In genomic region chr9:117403403-117403811, GRCh38 we compare ENCODE assay signal across 17 cellular contexts. TPM values are rescaled to one million over a fixed set of nuclear protein-coding genes. Genes with fewer than 3 reads are reported as not detected.
DNase-seq lines count a peak whose midpoint lies in the region; FAIRE-seq and TF ChIP-seq lines count a peak whose summit lies in the region.
"Had no signal": no experiment of that assay in that cellular context is flagged by ENCODE, and none has a peak within 500 bp of the region (broad histone marks: within the 10 kb centered on the region; RNA-seq: fewer than 3 reads in every experiment).

No MANE protein-coding gene starts in this region.

- no peaks in the 10 kb centered on the region for H3K27me3 ChIP-seq in H1 (replicated peaks in 1 of 4; ENCODE audit: control insufficient read depth in 3 of 4, extremely low read depth in 1 of 4, insufficient read depth in 3 of 4, low read length in 3 of 4)
- H3K27me3 ChIP-seq in prostate gland (replicated peaks; ENCODE audit: insufficient read depth), result no peaks in the 10 kb centered on the region

- no peak for TF ChIP-seq EP300 in H1 (IDR thresholded peaks at IDR 0.05; ENCODE audit: borderline replicate concordance in 1 of 2, low read depth in 2 of 2, low read length in 2 of 2)

- DNase-seq in NCI-H187 treated with DMSO at 0.1 percent for 48 hours (lab: John Stamatoyannopoulos, UW) (peak; percentile 6), NCI-H187 (lab: John Stamatoyannopoulos, UW) (no peak), NCI-H345 treated with DMSO at 0.1 percent for 48 hours (lab: John Stamatoyannopoulos, UW; ENCODE audit: unreplicated experiment) (peak; percentile 58), H1 (ENCODE audit: low read depth in 1 of 2, low spot score in 2 of 2) (no peak), prostate gland (ENCODE audit: low spot score) (no peak), D341Med (ENCODE audit: low spot score) (no peak), AG08396 (ENCODE audit: low spot score) (no peak)
- no peak for DNase-seq in activated CD8-positive, alpha-beta memory T cell treated with anti-CD3 and anti-CD28 coated beads, Interleukin-2, amount 50 U/mL, for 4 hours
- DNase-seq: activated gamma-delta T cell treated with Interleukin-2 at 50 U/mL for 16 hours; Caco-2; effector CD4-positive, alpha-beta T cell; H7; stimulated activated CD4-positive, alpha-beta T cell treated with anti-CD3 and anti-CD28 coated beads, Interleukin-12 subunit alpha, Interleukin-12 subunit beta, amount 100 ng/mL, for 4 hours had no signal

- H2BK5ac ChIP-seq in H1 (ENCODE audit: low read depth, low read length), result 0 out of 2 replicates have a peak overlapping the region, but pooled peaks have one; percentile 8

- H3K18ac ChIP-seq in H1 (ENCODE audit: extremely low read depth, low read length), result no peak overlapping the region; the same call in 1 of the 2 replicates

- no peak for FAIRE-seq in H1 (lab: Jason Lieb, UNC)
- FAIRE-seq: A549, TTC549 had no signal

- TF ChIP-seq RAD21 in H1 (IDR thresholded peaks at IDR 0.05 in 1 of 2, conservative IDR thresholded peaks at IDR 0.05 in 1 of 2; ENCODE audit: low read depth in 2 of 2, low read length in 2 of 2), result no peak

- H3K79me2 ChIP-seq in H1 (ENCODE audit: control insufficient read depth in 1 of 2, insufficient read depth in 2 of 2, low read length in 2 of 2), result no peaks in the 10 kb centered on the region

- no peak overlapping the region for H4K91ac ChIP-seq in H1 (replicated peaks; ENCODE audit: insufficient read length, low read length)

- no peak overlapping the region for H4K5ac ChIP-seq in H1 (ENCODE audit: insufficient read length, low read depth, low read length)

- H3K4me3 ChIP-seq in H1 (ENCODE audit: extremely low read depth in 1 of 4, insufficient read depth in 2 of 4, low read depth in 3 of 4, low read length in 4 of 4), result no peak overlapping the region
- H3K4me3 ChIP-seq in prostate gland, result no peak overlapping the region
- H3K4me3 ChIP-seq: A549, suprapubic skin had no signal

- H3K79me1 ChIP-seq in H1 (ENCODE audit: low read depth, low read length), result no peaks in the 10 kb centered on the region

- H3K23ac ChIP-seq in H1 (ENCODE audit: insufficient read length), result no peak overlapping the region

- no peak overlapping the region for H3K27ac ChIP-seq in H1 (ENCODE audit: low read depth, low read length)
- peak overlapping the region; percentile 59 to 87 for H3K27ac ChIP-seq in prostate gland
- H3K27ac ChIP-seq: A549, HL-60, suprapubic skin had no signal

- no peak overlapping the region for H4K8ac ChIP-seq in H1 (ENCODE audit: extremely low read depth, insufficient read depth, low read length)

- H3K23me2 ChIP-seq in H1 (ENCODE audit: low read depth, low read length), result no peaks in the 10 kb centered on the region

- POLR2A ChIA-PET in H1 (lab: Charles Lee; ENCODE audit: partially characterized antibody), result interaction anchor here (0.9 kb wide), 1 partner anchor 10 kb away, joined by 3 read pairs; no protein-coding TSS in a partner anchor

- WGBS in H1 (ENCODE audit: extremely low coverage in 1 of 2, insufficient coverage in 1 of 2, insufficient read length in 1 of 2, insufficient replicate concordance in 2 of 2, low coverage in 1 of 2, low lambda C conversion rate in 2 of 2, missing lambda C conversion rate in 1 of 2), 2 experiments, result 51% methylated on average over 6 of the region's 6 CpGs; no CpG with 5 or more reads in 1 of the 2 experiments
- WGBS in prostate gland, result 22% methylated on average over 6 of the region's 6 CpGs

- H3K4me1 ChIP-seq in H1 (replicated peaks in 1 of 4; ENCODE audit: control insufficient read depth in 3 of 4, insufficient read depth in 4 of 4, low read length in 3 of 4) (peaks cover 2 to 32% (median 14%) of the 10 kb centered on the region in 4 experiments; a peak in 6 of 7 replicates), prostate gland (replicated peaks) (peaks cover 8% of the 10 kb centered on the region)
- H3K4me1 ChIP-seq: A549, Caco-2 had no signal

- intact Hi-C loops in prostate gland (cut with DNase I), result no loop called here

- no peak overlapping the region for H2AK5ac ChIP-seq in H1 (ENCODE audit: low read depth, low read length)

- no peak overlapping the region for H3K4ac ChIP-seq in H1 (replicated peaks; ENCODE audit: insufficient read length, low read depth, low read length)

- H3K56ac ChIP-seq in H1 (replicated peaks; ENCODE audit: insufficient read length, low read depth, low read length), result no peak overlapping the region

- no peak overlapping the region; the same call in 1 of the 2 replicates for H2BK15ac ChIP-seq in H1 (ENCODE audit: low read length)

- TF ChIP-seq CTCF in H1 (IDR thresholded peaks at IDR 0.05; ENCODE audit: control extremely low read depth in 1 of 3, insufficient read depth in 1 of 3, low read depth in 1 of 3, low read length in 3 of 3) (no peak), prostate gland (IDR thresholded peaks at IDR 0.05) (no peak)

- H3K9me3 ChIP-seq in H1 (ENCODE audit: insufficient read depth in 2 of 2, low read depth in 1 of 2, low read length in 1 of 2) (no peaks in the 10 kb centered on the region), prostate gland (no peaks in the 10 kb centered on the region)
- H3K9me3 ChIP-seq: A549, Caco-2, suprapubic skin had no signal

- CTCF ChIA-PET in H1 (lab: Charles Lee; ENCODE audit: partially characterized antibody), result interaction anchor here (1.0 to 16.0 kb wide), 10 partner anchors 8 to 243 kb away, joined by 3 to 165 read pairs (median 5); partner anchors contain the start of gene ASTN2

- H3K4me2 ChIP-seq in H1 (ENCODE audit: insufficient read depth in 1 of 2, low read depth in 2 of 2, low read length in 2 of 2), result peak overlapping the region; percentile 17 to 51; a peak in 3 of 4 replicates
- H3K4me2 ChIP-seq: A549 had no signal

- no peak overlapping the region for H2BK20ac ChIP-seq in H1 (ENCODE audit: low read length)

- TF ChIP-seq POLR2A in H1 (IDR thresholded peaks at IDR 0.05; ENCODE audit: control extremely low read depth in 1 of 2, low read depth in 2 of 2, low read length in 2 of 2) (no peak), prostate gland (IDR thresholded peaks at IDR 0.05) (no peak)

- H3K14ac ChIP-seq in H1 (ENCODE audit: insufficient read length), result no peak overlapping the region

- no peak overlapping the region for H2BK120ac ChIP-seq in H1 (replicated peaks; ENCODE audit: low read depth, low read length)

- H3K9ac ChIP-seq in H1 (replicated peaks in 1 of 4; ENCODE audit: extremely low read depth in 1 of 4, low read depth in 3 of 4, low read length in 3 of 4), result no peak overlapping the region

- 0 out of 2 replicates have a peak overlapping the region, but pooled peaks have one; percentile 55 for H2BK12ac ChIP-seq in H1 (ENCODE audit: low read depth, low read length)

- H3K36me3 ChIP-seq in H1 (ENCODE audit: control insufficient read depth in 2 of 4, insufficient read depth in 4 of 4, low read length in 3 of 4) (no peaks in the 10 kb centered on the region), prostate gland (no peaks in the 10 kb centered on the region)
- H3K36me3 ChIP-seq: suprapubic skin had no signal

- H2AFZ ChIP-seq in H1 (ENCODE audit: low read length), result no peak overlapping the region

- no peaks in the 10 kb centered on the region for H4K20me1 ChIP-seq in H1 (replicated peaks in 1 of 2; ENCODE audit: control insufficient read depth in 1 of 2, insufficient read depth in 2 of 2, low read length in 2 of 2)

TF ChIP-seq in H1, 55 proteins besides CTCF, POLR2A, EP300 and RAD21:
- TF ChIP-seq CTBP2 (IDR thresholded peaks at IDR 0.05; ENCODE audit: borderline replicate concordance, insufficient read depth, insufficient read length, low read length) (no peak), ZNF274 (IDR thresholded peaks at IDR 0.05; ENCODE audit: borderline replicate concordance, extremely low read depth, low read length) (no peak), KDM4A (IDR thresholded peaks at IDR 0.05; ENCODE audit: low read depth, low read length, severe bottlenecking) (no peak), SIRT6 (IDR thresholded peaks at IDR 0.05; ENCODE audit: low read length) (no peak), EZH2 (IDR thresholded peaks at IDR 0.05; ENCODE audit: low read depth, low read length, severe bottlenecking) (no peak), GABPA (IDR thresholded peaks at IDR 0.05; ENCODE audit: borderline replicate concordance, insufficient read depth, low read length) (no peak), NRF1 (IDR thresholded peaks at IDR 0.05; ENCODE audit: low read depth, low read length) (no peak), MAX (IDR thresholded peaks at IDR 0.05) (no peak), SP4 (IDR thresholded peaks at IDR 0.05; ENCODE audit: low read length) (no peak), SIX5 (IDR thresholded peaks at IDR 0.05; ENCODE audit: low read depth, low read length) (no peak)
TF ChIP-seq in H1: peak in this region for 0.

RNA-seq across cellular contexts. Expression of gene ASTN2, which starts 11.4 kb away (rescaled TPM):
- 13.7 and 14.8 TPM in 2 replicates for total RNA-seq in H1 (2021; fragmentation: NEBNext Ultra II Directional; extraction: Animal tissue kit (Norgen Biotek cat#: 25700))
- 8.2 and 10.1 TPM in 2 replicates for polyA plus RNA-seq in H1 (2011; rRNA removed)
- 12.2 TPM for polyA plus RNA-seq in H1 (2011; cell fraction: cytosol; rRNA removed)
- 21.5 TPM for polyA plus RNA-seq in H1 (2011; cell fraction: nucleus; rRNA removed)
- 10.8 to 14.8 TPM (median 13.1 TPM) in 4 replicates for polyA plus RNA-seq in H1 (2012, experiment 1 of 2)
- polyA plus RNA-seq in H1 (2012, experiment 2 of 2), result 9.5 TPM
- polyA plus RNA-seq in H1 (2013, experiment 1 of 2), result 8.0 TPM
- polyA plus RNA-seq in H1 (2013, experiment 2 of 2), result 7.5 TPM
- 44.7 and 48.6 TPM in 2 replicates for polyA minus RNA-seq in H1 (2011; rRNA and poly(A)+ RNA removed)
- polyA minus RNA-seq in H1 (2011; cell fraction: cytosol; rRNA and poly(A)+ RNA removed), result 16.3 TPM
- polyA minus RNA-seq in H1 (2011; cell fraction: nucleus; rRNA and poly(A)+ RNA removed), result 82.7 TPM
- 100 to 1,000 TPM; 113 to 153 TPM for total RNA-seq in prostate gland

Comparison
In these comparisons a context has a peak if more than half of its experiments do, and no peak if none do; other contexts are left out.
1. DNase-seq: peak in NCI-H187 treated with DMSO at 0.1 percent for 48 hours (single experiment) and NCI-H345 treated with DMSO at 0.1 percent for 48 hours (single experiment); none in NCI-H187 (0 of 2), H1 (0 of 2), prostate gland (single experiment), D341Med (single experiment), AG08396 (single experiment) and activated CD8-positive, alpha-beta memory T cell treated with anti-CD3 and anti-CD28 coated beads, Interleukin-2, amount 50 U/mL, for 4 hours (single experiment).